In the genomic region with DNA sequence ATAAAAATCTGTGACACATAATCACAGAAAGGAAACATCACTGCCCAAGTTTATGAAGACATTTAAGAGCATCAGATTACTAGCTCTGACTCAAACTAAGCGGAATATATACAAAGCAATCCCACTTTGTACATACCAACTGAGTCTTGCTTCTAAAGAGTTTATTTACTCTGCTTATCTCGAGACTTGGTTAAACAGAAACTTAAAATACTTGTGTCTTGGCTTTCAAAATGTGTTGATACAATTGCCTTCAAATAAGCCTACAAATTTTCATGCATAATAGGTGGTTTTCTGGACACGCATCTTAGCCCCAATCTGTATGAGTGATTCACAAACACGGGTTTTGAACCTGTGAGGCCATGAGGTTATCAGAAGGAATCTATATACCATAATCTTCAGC, we compare ENCODE assay signal across 22 cellular contexts. TPM values are rescaled to one million over a fixed set of nuclear protein-coding genes. Genes with fewer than 3 reads are reported as not detected.
A peak's percentile ranks its signal among the peaks of the same experiment; 100 is the strongest.
DNase-seq lines count a peak whose midpoint lies in the region; ATAC-seq and TF ChIP-seq lines count a peak whose summit lies in the region.
"Had no signal": no experiment of that assay in that cellular context is flagged by ENCODE, and none has a peak within 500 bp of the region (broad histone marks: within the 10 kb centered on the region; RNA-seq: fewer than 3 reads in every experiment).

No MANE protein-coding gene starts in this region.

- peaks cover 8% of the 10 kb centered on the region for H3K9me3 Mint-ChIP-seq in HFFc6
- H3K9me3 Mint-ChIP-seq: activated CD4-positive, alpha-beta T cell treated with anti-CD3 and anti-CD28 coated beads, Interleukin-2, amount 10 ng/mL, durations not matched to agents 7 days and 5 days; activated naive CD4-positive, alpha-beta T cell treated with anti-CD3 and anti-CD28 coated beads, Interleukin-2, amount 50 U/mL, for 24 hours; stimulated activated effector memory CD8-positive, alpha-beta T cell treated with anti-CD3 and anti-CD28 coated beads, Interleukin-12 subunit alpha, Interleukin-12 subunit beta, amount 100 ng/mL, for 72 hours had no signal

- H3K27me3 Mint-ChIP-seq in HFFc6 (ENCODE audit: insufficient read depth): peaks cover 4% of the 10 kb centered on the region; the same call in 1 of the 2 replicates
- H3K27me3 Mint-ChIP-seq: activated CD4-positive, alpha-beta T cell treated with anti-CD3 and anti-CD28 coated beads, Interleukin-2, amount 10 ng/mL, durations not matched to agents 7 days and 5 days; activated naive CD4-positive, alpha-beta T cell treated with anti-CD3 and anti-CD28 coated beads, Interleukin-2, amount 50 U/mL, for 24 hours had no signal

- H3K4me1 Mint-ChIP-seq in HFFc6 (ENCODE audit: low read depth): peaks cover 69% of the 10 kb centered on the region
- H3K4me1 Mint-ChIP-seq: activated CD4-positive, alpha-beta T cell treated with anti-CD3 and anti-CD28 coated beads, Interleukin-2, amount 10 ng/mL, durations not matched to agents 7 days and 5 days; activated naive CD4-positive, alpha-beta T cell treated with anti-CD3 and anti-CD28 coated beads, Interleukin-2, amount 50 U/mL, for 24 hours; stimulated activated effector memory CD8-positive, alpha-beta T cell treated with anti-CD3 and anti-CD28 coated beads, Interleukin-12 subunit alpha, Interleukin-12 subunit beta, amount 100 ng/mL, for 72 hours had no signal

- peak overlapping the region; percentile 21 for H3K4me3 Mint-ChIP-seq in HFFc6
- H3K4me3 Mint-ChIP-seq: activated CD4-positive, alpha-beta T cell treated with anti-CD3 and anti-CD28 coated beads, Interleukin-2, amount 10 ng/mL, durations not matched to agents 7 days and 5 days; activated naive CD4-positive, alpha-beta T cell treated with anti-CD3 and anti-CD28 coated beads, Interleukin-2, amount 50 U/mL, for 24 hours; stimulated activated effector memory CD8-positive, alpha-beta T cell treated with anti-CD3 and anti-CD28 coated beads, Interleukin-12 subunit alpha, Interleukin-12 subunit beta, amount 100 ng/mL, for 72 hours had no signal

- H3K27ac Mint-ChIP-seq in HFFc6: peak overlapping the region; percentile 71
- H3K27ac Mint-ChIP-seq: activated CD4-positive, alpha-beta T cell treated with anti-CD3 and anti-CD28 coated beads, Interleukin-2, amount 10 ng/mL, durations not matched to agents 7 days and 5 days; activated naive CD4-positive, alpha-beta T cell treated with anti-CD3 and anti-CD28 coated beads, Interleukin-2, amount 50 U/mL, for 24 hours; stimulated activated effector memory CD8-positive, alpha-beta T cell treated with anti-CD3 and anti-CD28 coated beads, Interleukin-12 subunit alpha, Interleukin-12 subunit beta, amount 100 ng/mL, for 72 hours had no signal

- POLR2A ChIA-PET in AG04449 (lab: Yijun Ruan, JAX): interaction anchor here (0.6 to 1.4 kb wide), 2 partner anchors 11 to 298 kb away, joined by 3 read pairs; no protein-coding TSS in a partner anchor

- H3K36me3 Mint-ChIP-seq in HFFc6 (ENCODE audit: low read depth): peaks cover 72% of the 10 kb centered on the region

- no peak overlapping the region for H3K4me3 ChIP-seq in AG04449 (ENCODE audit: low read depth, low read length)
- H3K4me3 ChIP-seq in astrocyte of the spinal cord (ENCODE audit: low read depth, low read length): no peak overlapping the region
- H3K4me3 ChIP-seq: SJCRH30, skin epidermis had no signal

- ATAC-seq in GM18870 (IDR thresholded peaks at IDR 0.05; ENCODE audit: unreplicated experiment): no peak
- ATAC-seq: stimulated activated effector memory CD8-positive, alpha-beta T cell treated with anti-CD3 and anti-CD28 coated beads, Interleukin-12 subunit alpha, Interleukin-12 subunit beta, amount 100 ng/mL, for 72 hours had no signal

- no peak for TF ChIP-seq CTCF in AG04449 (IDR thresholded peaks at IDR 0.05; ENCODE audit: insufficient read depth, low read length, missing control alignments)
- TF ChIP-seq CTCF in HFFc6 (IDR thresholded peaks at IDR 0.05): no peak
- TF ChIP-seq CTCF in astrocyte of the spinal cord (IDR thresholded peaks at IDR 0.05; ENCODE audit: low read depth, low read length): no peak
- TF ChIP-seq CTCF in GM13976 (IDR thresholded peaks at IDR 0.05; ENCODE audit: borderline replicate concordance, control extremely low read depth, extremely low read depth, insufficient read depth, missing control alignments): no peak

- DNase-seq in AG04449 (ENCODE audit: low read depth, low spot score) (peak; percentile 74), HFFc6 (peak; percentile 90), astrocyte of the spinal cord (ENCODE audit: low read depth, low spot score) (peak; percentile 79), iris pigment epithelial cell (ENCODE audit: low read depth) (peak; percentile 96), posterior vena cava (ENCODE audit: low spot score) (no peak), GM13976 (ENCODE audit: low spot score) (no peak), NCI-H82 (lab: John Stamatoyannopoulos, UW) (no peak)
- DNase-seq: activated CD4-positive, alpha-beta T cell treated with anti-CD3 and anti-CD28 coated beads, Interleukin-2, amount 10 ng/mL, durations not matched to agents 7 days and 5 days; AML-193; central memory CD4-positive, alpha-beta T cell; glutamatergic neuron; NCI-H146; NCI-H446; nucleus accumbens; T-helper 9 cell had no signal

- intact Hi-C loops in posterior vena cava (cut with DNase I): no loop called here

- CTCF ChIA-PET in AG04449 (lab: Yijun Ruan, JAX): interaction anchor here (1.1 to 7.7 kb wide), 3 partner anchors 19 to 105 kb away, joined by 3 to 53 read pairs (median 3); a partner anchor contains a TSS

- in situ Hi-C loops in astrocyte of the spinal cord (cut with HindIII; ENCODE audit: low sequenced_read_pairs) (no loop called here), GM13976 (cut with MboI; ENCODE audit: low sequenced_read_pairs, unreplicated experiment) (no loop called here)

RNA-seq across cellular contexts. Expression of a gene that starts 21.0 kb away (rescaled TPM):
- total RNA-seq in HFFc6 (2021; fragmentation: NEBNext Ultra II Directional; extraction: Animal tissue kit (Norgen Biotek cat#: 25700)): not detected
- not detected for total RNA-seq in posterior vena cava
- total RNA-seq: activated CD4-positive, alpha-beta T cell treated with anti-CD3 and anti-CD28 coated beads, Interleukin-2, amount 10 ng/mL, durations not matched to agents 7 days and 5 days; kidney epithelial cell; LHCN-M2; SJCRH30 had no signal

RNA-seq across cellular contexts. Expression of a gene that starts 33.1 kb away (rescaled TPM):
- total RNA-seq in HFFc6 (2021; fragmentation: NEBNext Ultra II Directional; extraction: Animal tissue kit (Norgen Biotek cat#: 25700)): 1 to 10 TPM in 2 of 6 experiments, under 1 TPM in 4; 0.50 to 1.5 (median 0.88) TPM
- total RNA-seq in posterior vena cava: under 1 TPM in 1 of 2 donors, not detected in 1; 0.29 TPM
- total RNA-seq: kidney epithelial cell had no signal

Comparison
In these comparisons a context has a peak if more than half of its experiments do, and no peak if none do; other contexts are left out.
1. DNase-seq: peak in AG04449 (single experiment), HFFc6 (single experiment), astrocyte of the spinal cord (single experiment) and iris pigment epithelial cell (single experiment); none in posterior vena cava (single experiment), GM13976 (single experiment) and NCI-H82 (single experiment).